8 cellular contexts compared by ENCODE assay signal in the genomic region with DNA sequence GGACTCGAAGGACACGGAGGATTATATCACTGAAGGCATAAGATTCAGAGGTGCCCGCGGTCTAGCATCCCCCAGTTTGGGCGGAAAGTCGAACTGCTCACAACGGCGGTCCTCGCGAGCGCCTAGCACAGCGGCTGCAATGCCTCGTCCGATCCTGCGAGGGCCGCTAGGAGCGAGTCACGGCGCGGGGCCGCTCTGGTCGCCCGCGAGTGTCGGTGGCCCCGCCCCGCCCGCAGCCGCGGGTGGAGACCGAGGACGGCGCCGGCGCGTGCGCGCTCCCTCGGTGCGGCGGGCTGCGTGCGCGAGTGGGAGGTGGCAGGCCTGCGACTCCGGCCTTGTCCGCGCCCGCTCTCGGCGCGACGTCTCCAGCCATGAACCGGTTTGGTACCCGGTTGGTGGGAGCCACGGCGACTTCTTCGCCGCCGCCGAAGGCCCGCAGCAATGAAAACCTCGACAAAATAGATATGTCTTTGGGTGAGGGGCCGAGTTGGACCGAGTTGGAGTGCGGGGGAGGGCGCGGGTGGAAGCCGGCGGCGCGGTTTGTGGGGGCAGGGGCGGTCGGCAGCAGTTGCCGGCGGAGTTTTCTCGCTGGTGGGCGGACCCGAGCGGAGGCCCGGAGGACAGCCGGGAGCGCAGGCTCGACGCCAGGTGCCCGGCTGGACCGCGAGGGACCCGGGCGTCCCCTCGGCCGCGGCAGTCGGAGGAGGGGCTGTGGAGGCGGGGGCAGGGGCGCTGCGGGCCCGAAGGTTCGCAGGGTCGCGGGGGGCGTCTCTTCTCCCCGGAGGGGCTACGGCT. TPM values are rescaled to one million over a fixed set of nuclear protein-coding genes. Genes with fewer than 3 reads are reported as not detected.
A peak's percentile ranks its signal among the peaks of the same experiment; 100 is the strongest.
DNase-seq lines count a peak whose midpoint lies in the region; ATAC-seq lines count a peak whose summit lies in the region.

A gene with protein sequence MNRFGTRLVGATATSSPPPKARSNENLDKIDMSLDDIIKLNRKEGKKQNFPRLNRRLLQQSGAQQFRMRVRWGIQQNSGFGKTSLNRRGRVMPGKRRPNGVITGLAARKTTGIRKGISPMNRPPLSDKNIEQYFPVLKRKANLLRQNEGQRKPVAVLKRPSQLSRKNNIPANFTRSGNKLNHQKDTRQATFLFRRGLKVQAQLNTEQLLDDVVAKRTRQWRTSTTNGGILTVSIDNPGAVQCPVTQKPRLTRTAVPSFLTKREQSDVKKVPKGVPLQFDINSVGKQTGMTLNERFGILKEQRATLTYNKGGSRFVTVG (plus strand): TSS at position 283 of the 795 bp plus-strand sequence. CDS start 89 bp downstream, at position 372.

- H3K36me3 ChIP-seq in endocrine pancreas (ENCODE audit: control insufficient read depth, insufficient read depth, low read length), result no peaks in the 10 kb centered on the region

- no peaks in the 10 kb centered on the region for H3K9me3 ChIP-seq in endocrine pancreas (ENCODE audit: control insufficient read depth, low read length)

- peak; percentile 98 for DNase-seq in COR-L47 (lab: John Stamatoyannopoulos, UW)
- DNase-seq in HUDEP-2 (lab: John Stamatoyannopoulos, UW; ENCODE audit: unreplicated experiment in 76 of 76), result peak in 71 of 76 experiments; percentile 10 to 85 (median 67)
- peak; percentile 93 for DNase-seq in NOMO-1 treated with dmso at 0.1 percent for 144 hours (lab: John Stamatoyannopoulos, UW; ENCODE audit: unreplicated experiment)
- peak; percentile 46 to 71 (median 57) for DNase-seq in activated CD8-positive, alpha-beta memory T cell treated with anti-CD3 and anti-CD28 coated beads for 48 hours (ENCODE audit: low read depth in 2 of 3, low spot score in 2 of 3)
- DNase-seq in mesenteric fat pad (ENCODE audit: low spot score), result peak; percentile 97
- DNase-seq in stimulated activated CD8-positive, alpha-beta memory T cell treated with anti-CD3 and anti-CD28 coated beads, Interleukin-15, amount 100 ng/mL, for 1 hour (ENCODE audit: low read depth), result peak; percentile 71

- ATAC-seq in GM21360 (IDR thresholded peaks at IDR 0.05; ENCODE audit: unreplicated experiment), result peak; percentile 77

- peak within 1 kb of the TSS; percentile 97 for H3K4me3 ChIP-seq in endocrine pancreas (ENCODE audit: control insufficient read depth, insufficient read depth, low read length)

- H3K27me3 ChIP-seq in endocrine pancreas (ENCODE audit: control insufficient read depth, insufficient read depth, low read length), result no peaks in the 10 kb centered on the region

- peaks cover 8% of the 10 kb centered on the region for H3K4me1 ChIP-seq in endocrine pancreas (ENCODE audit: control insufficient read depth, insufficient read depth, low read length)

- peak within 1 kb of the TSS; percentile 97 for H3K9ac ChIP-seq in endocrine pancreas (ENCODE audit: control insufficient read depth, insufficient read depth, low read length)

RNA-seq across cellular contexts. Expression of the gene that starts here (rescaled TPM):
- 66.3 TPM for total RNA-seq in mesenteric fat pad

Comparison
In these comparisons a context has a peak if more than half of its experiments do, and no peak if none do; other contexts are left out.
1. Peak in every context shown above with its lines: DNase-seq, ATAC-seq and H3K4me3 ChIP-seq.